In genomic region chr16:67667434-67667816, GRCh38 we compare ENCODE assay signal across 8 cellular contexts. TPM values are rescaled to one million over a fixed set of nuclear protein-coding genes. Genes with fewer than 3 reads are reported as not detected.
A peak's percentile ranks its signal among the peaks of the same experiment; 100 is the strongest.
DNase-seq lines count a peak whose midpoint lies in the region; ATAC-seq and TF ChIP-seq lines count a peak whose summit lies in the region.

No MANE protein-coding gene starts in this region.

- H3K9me3 ChIP-seq in skeletal muscle tissue (ENCODE audit: control insufficient read depth in 3 of 3, low read length in 3 of 3), result no peaks in the 10 kb centered on the region

- H3K36me3 ChIP-seq in skeletal muscle tissue (ENCODE audit: control insufficient read depth in 3 of 3, insufficient read depth in 3 of 3, low read length in 3 of 3), result peaks cover 4 to 7% (median 7%) of the 10 kb centered on the region in 3 donors

- no peaks in the 10 kb centered on the region for H3K27me3 ChIP-seq in skeletal muscle tissue (ENCODE audit: control insufficient read depth in 3 of 3, insufficient read depth in 3 of 3, low read length in 3 of 3)
- H3K27me3 ChIP-seq in foreskin keratinocyte, result no peaks in the 10 kb centered on the region

- H3K4me1 ChIP-seq in skeletal muscle tissue (ENCODE audit: control insufficient read depth in 3 of 3, insufficient read depth in 3 of 3, low read length in 3 of 3) (peaks cover 20 to 30% (median 20%) of the 10 kb centered on the region in 3 donors), foreskin keratinocyte (no peaks in the 10 kb centered on the region)

- no peak for DNase-seq in GM12865 (ENCODE audit: low read depth)
- no peak for DNase-seq in glutamatergic neuron
- DNase-seq in stimulated activated naive CD4-positive, alpha-beta T cell treated with Interleukin-2 at 50 U/mL for 16 hours (lab: John Stamatoyannopoulos, UW), result no peak
- no peak for DNase-seq in activated CD4-positive, CD25-positive, alpha-beta regulatory T cell treated with anti-CD3 and anti-CD28 coated beads, Interleukin-2, amount 50 U/mL, for 72 hours
- no peak for DNase-seq in foreskin keratinocyte

- peak overlapping the region; percentile 92 for H3K4me3 Mint-ChIP-seq in glutamatergic neuron (ENCODE audit: unreplicated experiment)

- no peak for ATAC-seq in esophagus mucosa
- ATAC-seq in foreskin keratinocyte, result no peak

- peaks cover 22% of the 10 kb centered on the region for H3K27me3 Mint-ChIP-seq in glutamatergic neuron (ENCODE audit: unreplicated experiment)

- H3K27ac Mint-ChIP-seq in glutamatergic neuron (ENCODE audit: unreplicated experiment), result peak overlapping the region; percentile 96

- no peaks in the 10 kb centered on the region for H3K36me3 Mint-ChIP-seq in glutamatergic neuron (ENCODE audit: unreplicated experiment)

- H3K27ac ChIP-seq in VCaP (peak overlapping the region; percentile 76), skeletal muscle tissue (ENCODE audit: low read depth, low read length) (peak overlapping the region; percentile 81), foreskin keratinocyte (no peak overlapping the region)

- H3K4me3 ChIP-seq in GM12865 (ENCODE audit: low read depth, low read length) (peak overlapping the region; percentile 69), skeletal muscle tissue (ENCODE audit: low read length in 3 of 3) (peak overlapping the region; percentile 78 to 88 (median 85))

- peak overlapping the region; percentile 81 to 90 (median 90) for H3K9ac ChIP-seq in skeletal muscle tissue (ENCODE audit: low read depth in 1 of 3, low read length in 3 of 3)

- TF ChIP-seq CTCF in GM12865 (IDR thresholded peaks at IDR 0.05; ENCODE audit: insufficient read depth, low read depth, low read length, missing control alignments) (no peak), VCaP (conservative IDR thresholded peaks at IDR 0.05) (no peak), glutamatergic neuron (IDR thresholded peaks at IDR 0.05; ENCODE audit: partially characterized antibody, unreplicated experiment) (no peak), foreskin keratinocyte (conservative IDR thresholded peaks at IDR 0.05) (no peak)

- H3K4me1 Mint-ChIP-seq in glutamatergic neuron (ENCODE audit: low read depth, unreplicated experiment), result peaks cover 27% of the 10 kb centered on the region

- H3K9me3 Mint-ChIP-seq in glutamatergic neuron (ENCODE audit: unreplicated experiment), result peaks cover 8% of the 10 kb centered on the region

RNA-seq across cellular contexts. Expression of gene C16orf86, which starts 0.8 kb away (rescaled TPM):
- total RNA-seq in glutamatergic neuron (ENCODE audit: unreplicated experiment) (3.4 TPM), skeletal muscle tissue (3.1 TPM), esophagus mucosa (0.84 TPM), foreskin keratinocyte (1.2 and 1.3 TPM in 2 replicates)
- polyA plus RNA-seq in foreskin keratinocyte, result 1.7 and 2.0 TPM in 2 replicates

RNA-seq across cellular contexts. Expression of gene ENKD1, which starts 0.9 kb away (rescaled TPM):
- 19.0 TPM for total RNA-seq in glutamatergic neuron (ENCODE audit: unreplicated experiment)
- total RNA-seq in skeletal muscle tissue, result 5.2 TPM
- 3.8 TPM for total RNA-seq in esophagus mucosa
- total RNA-seq in foreskin keratinocyte, result 19.1 and 19.5 TPM in 2 replicates
- 24.0 and 24.5 TPM in 2 replicates for polyA plus RNA-seq in foreskin keratinocyte

RNA-seq across cellular contexts. Expression of gene PARD6A, which starts 6.7 kb away (rescaled TPM):
- total RNA-seq in glutamatergic neuron (ENCODE audit: unreplicated experiment), result 18.7 TPM
- total RNA-seq in skeletal muscle tissue, result 0.52 TPM
- 1.8 TPM for total RNA-seq in esophagus mucosa
- total RNA-seq in foreskin keratinocyte, result 1.1 TPM in 2 replicates
- polyA plus RNA-seq in foreskin keratinocyte, result 1.1 and 1.6 TPM in 2 replicates

RNA-seq across cellular contexts. Expression of gene ACD, which starts 7.4 kb away (rescaled TPM):
- 33.3 TPM for total RNA-seq in glutamatergic neuron (ENCODE audit: unreplicated experiment)
- total RNA-seq in skeletal muscle tissue, result 10.4 TPM
- 7.8 TPM for total RNA-seq in esophagus mucosa
- total RNA-seq in foreskin keratinocyte, result 46.1 and 46.2 TPM in 2 replicates
- 51.3 and 59.1 TPM in 2 replicates for polyA plus RNA-seq in foreskin keratinocyte

RNA-seq across cellular contexts. Expression of gene CARMIL2, which starts 22.5 kb away (rescaled TPM):
- 37.1 TPM for total RNA-seq in glutamatergic neuron (ENCODE audit: unreplicated experiment)
- total RNA-seq in skeletal muscle tissue, result not detected
- total RNA-seq in esophagus mucosa, result 2.4 TPM
- total RNA-seq in foreskin keratinocyte, result 0.24 and 0.32 TPM in 2 replicates
- 0.24 and 0.25 TPM in 2 replicates for polyA plus RNA-seq in foreskin keratinocyte
